8 cellular contexts compared by ENCODE assay signal in the genomic region with DNA sequence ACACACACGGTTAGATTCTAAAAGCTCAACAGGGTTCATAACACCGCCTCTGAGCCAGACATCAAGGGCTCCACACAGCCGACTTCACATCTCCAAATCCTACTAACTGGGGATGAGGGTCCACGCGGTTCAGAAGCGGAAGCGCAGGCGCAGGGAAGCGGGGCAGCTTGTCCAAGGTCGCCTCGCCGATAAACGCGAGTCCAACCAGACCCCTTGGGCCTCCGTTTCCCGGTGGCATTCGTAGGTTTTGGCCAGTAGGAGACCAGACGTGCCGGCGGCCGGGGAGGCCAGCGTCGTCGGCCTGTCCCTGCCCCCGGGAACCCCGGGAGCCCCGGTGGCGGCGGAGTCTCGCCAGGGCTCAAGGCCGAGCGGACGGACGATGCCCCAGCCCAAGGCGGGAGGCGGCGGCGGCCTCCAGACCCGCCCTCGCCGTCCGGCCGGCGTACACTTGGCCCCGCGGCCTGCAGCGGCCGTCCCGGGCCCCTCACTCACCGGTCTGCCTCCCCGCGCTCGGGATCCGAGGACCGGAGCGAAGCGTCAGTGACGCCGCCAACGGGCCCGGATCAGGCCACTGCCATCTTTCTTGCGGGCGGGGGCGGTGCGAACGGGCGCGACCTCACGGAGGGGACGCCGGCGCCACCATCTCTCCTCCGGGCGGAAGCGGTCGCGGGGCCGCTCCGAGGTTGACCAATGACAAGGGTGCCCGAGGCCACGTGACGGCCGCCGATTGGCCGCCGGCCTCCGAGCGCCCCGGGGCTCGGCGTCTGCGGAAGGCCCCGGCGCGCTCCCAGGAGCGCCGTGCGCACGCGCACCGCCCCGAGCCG. TPM values are rescaled to one million over a fixed set of nuclear protein-coding genes. Genes with fewer than 3 reads are reported as not detected.
DNase-seq lines count a peak whose midpoint lies in the region; ATAC-seq and TF ChIP-seq lines count a peak whose summit lies in the region.

A gene with protein sequence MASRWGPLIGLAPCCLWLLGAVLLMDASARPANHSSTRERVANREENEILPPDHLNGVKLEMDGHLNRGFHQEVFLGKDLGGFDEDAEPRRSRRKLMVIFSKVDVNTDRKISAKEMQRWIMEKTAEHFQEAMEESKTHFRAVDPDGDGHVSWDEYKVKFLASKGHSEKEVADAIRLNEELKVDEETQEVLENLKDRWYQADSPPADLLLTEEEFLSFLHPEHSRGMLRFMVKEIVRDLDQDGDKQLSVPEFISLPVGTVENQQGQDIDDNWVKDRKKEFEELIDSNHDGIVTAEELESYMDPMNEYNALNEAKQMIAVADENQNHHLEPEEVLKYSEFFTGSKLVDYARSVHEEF (minus strand): TSS at position 602 of the 824 bp plus-strand sequence. CDS start 3,229 bp downstream, outside the sequence.

- H3K4me1 ChIP-seq in left lung: peaks cover 5 to 38% of the 10 kb centered on the region in 2 donors

- peak within 1 kb of the TSS; percentile 88 for H3K27ac ChIP-seq in left lung

- ATAC-seq in GM19438 (IDR thresholded peaks at IDR 0.05; ENCODE audit: low read depth, unreplicated experiment) (peak; percentile 85), HG03571 (IDR thresholded peaks at IDR 0.05; ENCODE audit: unreplicated experiment) (peak; percentile 83), left lung (peak; percentile 98)

- H3K27ac Mint-ChIP-seq in dendritic cell treated with granulocyte-macrophage colony-stimulating factor and Interleukin-4, amounts not matched to agents 40 ng/mL and 50 ng/mL, for 4 days: peak within 1 kb of the TSS; percentile 91

- peaks cover 0 to 5% of the 10 kb centered on the region in 2 donors for H3K27me3 ChIP-seq in left lung

- peak within 1 kb of the TSS; percentile 80 to 97 for H3K4me3 ChIP-seq in left lung

- peaks cover 0 to 35% of the 10 kb centered on the region in 2 donors for H3K36me3 ChIP-seq in left lung

- no peaks in the 10 kb centered on the region for H3K9me3 Mint-ChIP-seq in dendritic cell treated with granulocyte-macrophage colony-stimulating factor and Interleukin-4, amounts not matched to agents 40 ng/mL and 50 ng/mL, for 4 days

- intact Hi-C loops in dendritic cell treated with granulocyte-macrophage colony-stimulating factor and Interleukin-4, amounts not matched to agents 40 ng/mL and 50 ng/mL, for 4 days (cut with micrococcal nuclease): loop anchor here (2.0 kb wide), 1 partner anchor 115 kb away; the partner anchor contains the start of gene C1orf159
- intact Hi-C loops in left lung (cut with DNase I): no loop called here

- H3K27me3 Mint-ChIP-seq in dendritic cell treated with granulocyte-macrophage colony-stimulating factor and Interleukin-4, amounts not matched to agents 40 ng/mL and 50 ng/mL, for 4 days: no peaks in the 10 kb centered on the region

- H3K4me1 Mint-ChIP-seq in dendritic cell treated with granulocyte-macrophage colony-stimulating factor and Interleukin-4, amounts not matched to agents 40 ng/mL and 50 ng/mL, for 4 days (ENCODE audit: low read depth): peaks cover 37% of the 10 kb centered on the region

- peaks cover 68% of the 10 kb centered on the region for H3K36me3 Mint-ChIP-seq in dendritic cell treated with granulocyte-macrophage colony-stimulating factor and Interleukin-4, amounts not matched to agents 40 ng/mL and 50 ng/mL, for 4 days (ENCODE audit: low read depth)

- TF ChIP-seq CTCF in left lung (IDR thresholded peaks at IDR 0.05): no peak

- H3K4me3 Mint-ChIP-seq in dendritic cell treated with granulocyte-macrophage colony-stimulating factor and Interleukin-4, amounts not matched to agents 40 ng/mL and 50 ng/mL, for 4 days: peak within 1 kb of the TSS; percentile 90

- peak; percentile 99 for DNase-seq in CD1c-positive myeloid dendritic cell (ENCODE audit: extremely low spot score)
- DNase-seq in NCI-H774 (lab: John Stamatoyannopoulos, UW): peak; percentile 87
- DNase-seq in activated CD4-positive, alpha-beta T cell treated with anti-CD3 and anti-CD28 coated beads, Interleukin-2, amount 50 U/mL, for 4 hours: peak; percentile 94 to 96
- peak; percentile 97 to 98 for DNase-seq in left lung
- peak; percentile 96 for DNase-seq in stimulated activated CD4-positive, alpha-beta T cell treated with anti-CD3 and anti-CD28 coated beads, Interleukin-2, amount 100 ng/mL, for 4 hours (ENCODE audit: low read depth)

- no peaks in the 10 kb centered on the region for H3K9me3 ChIP-seq in left lung

RNA-seq across cellular contexts. Expression of the gene that starts here (rescaled TPM):
- total RNA-seq in left lung: 100 to 1,000 TPM; 152 to 166 TPM

Comparison
In these comparisons a context has a peak if more than half of its experiments do, and no peak if none do; other contexts are left out.
1. Peak in every context shown above with its lines: DNase-seq, ATAC-seq, H3K4me3 ChIP-seq and H3K27ac ChIP-seq.